ENCODE assay signal across 10 cellular contexts in genomic region chr15:95620934-95621579, GRCh38.
DNase-seq lines count a peak whose midpoint lies in the region; ATAC-seq and TF ChIP-seq lines count a peak whose summit lies in the region.
"Had no signal": no experiment of that assay in that cellular context is flagged by ENCODE, and none has a peak within 500 bp of the region (broad histone marks: within the 10 kb centered on the region; RNA-seq: fewer than 3 reads in every experiment).

No MANE protein-coding gene starts in this region.

- no peak for DNase-seq in activated naive CD4-positive, alpha-beta T cell (lab: John Stamatoyannopoulos, UW)
- peak; percentile 25 for DNase-seq in astrocyte of the spinal cord (ENCODE audit: low read depth, low spot score)
- DNase-seq in stimulated activated effector memory CD8-positive, alpha-beta T cell treated with anti-CD3 and anti-CD28 coated beads, Interleukin-12 subunit alpha, Interleukin-12 subunit beta, amount 100 ng/mL, for 72 hours (ENCODE audit: low spot score in 2 of 2) = peak in 1 of 2 donors; percentile 50
- no peak for DNase-seq in NCI-H2029 (lab: John Stamatoyannopoulos, UW)
- DNase-seq: NCI-H1105 treated with DMSO at 0.1 percent for 48 hours, retina had no signal

- in situ Hi-C loops in astrocyte of the spinal cord (cut with HindIII; ENCODE audit: low sequenced_read_pairs) = no loop called here

- peak overlapping the region; percentile 31 for H3K4me3 Mint-ChIP-seq in activated naive CD4-positive, alpha-beta T cell treated with anti-CD3 and anti-CD28 coated beads, Interleukin-2, amount 50 U/mL, for 24 hours
- H3K4me3 Mint-ChIP-seq in stimulated activated effector memory CD8-positive, alpha-beta T cell treated with anti-CD3 and anti-CD28 coated beads, Interleukin-12 subunit alpha, Interleukin-12 subunit beta, amount 100 ng/mL, for 72 hours = no peak overlapping the region

- peaks cover 8% of the 10 kb centered on the region for H3K36me3 Mint-ChIP-seq in activated naive CD4-positive, alpha-beta T cell treated with anti-CD3 and anti-CD28 coated beads, Interleukin-2, amount 50 U/mL, for 24 hours
- H3K36me3 Mint-ChIP-seq in stimulated activated effector memory CD8-positive, alpha-beta T cell treated with anti-CD3 and anti-CD28 coated beads, Interleukin-12 subunit alpha, Interleukin-12 subunit beta, amount 100 ng/mL, for 72 hours = no peaks in the 10 kb centered on the region

- H3K4me3 ChIP-seq in astrocyte of the spinal cord (ENCODE audit: low read depth, low read length) = no peak overlapping the region

- H3K27ac Mint-ChIP-seq in activated naive CD4-positive, alpha-beta T cell treated with anti-CD3 and anti-CD28 coated beads, Interleukin-2, amount 50 U/mL, for 24 hours = peak overlapping the region; percentile 19
- H3K27ac Mint-ChIP-seq in stimulated activated effector memory CD8-positive, alpha-beta T cell treated with anti-CD3 and anti-CD28 coated beads, Interleukin-12 subunit alpha, Interleukin-12 subunit beta, amount 100 ng/mL, for 72 hours = no peak overlapping the region

- peaks cover 14% of the 10 kb centered on the region for H3K4me1 Mint-ChIP-seq in activated naive CD4-positive, alpha-beta T cell treated with anti-CD3 and anti-CD28 coated beads, Interleukin-2, amount 50 U/mL, for 24 hours
- peaks cover 7% of the 10 kb centered on the region for H3K4me1 Mint-ChIP-seq in stimulated activated effector memory CD8-positive, alpha-beta T cell treated with anti-CD3 and anti-CD28 coated beads, Interleukin-12 subunit alpha, Interleukin-12 subunit beta, amount 100 ng/mL, for 72 hours

- no peaks in the 10 kb centered on the region for H3K27me3 Mint-ChIP-seq in activated naive CD4-positive, alpha-beta T cell treated with anti-CD3 and anti-CD28 coated beads, Interleukin-2, amount 50 U/mL, for 24 hours

- peak; percentile 81 for ATAC-seq in HG03432 (IDR thresholded peaks at IDR 0.05; ENCODE audit: unreplicated experiment)
- peak; percentile 75 for ATAC-seq in stimulated activated effector memory CD8-positive, alpha-beta T cell treated with anti-CD3 and anti-CD28 coated beads, Interleukin-12 subunit alpha, Interleukin-12 subunit beta, amount 100 ng/mL, for 72 hours
- ATAC-seq in GM21576 (IDR thresholded peaks at IDR 0.05; ENCODE audit: unreplicated experiment) = no peak
- no peak for ATAC-seq in GM21619 (IDR thresholded peaks at IDR 0.05; ENCODE audit: unreplicated experiment)

- no peak for TF ChIP-seq CTCF in astrocyte of the spinal cord (IDR thresholded peaks at IDR 0.05; ENCODE audit: low read depth, low read length)

- H3K9me3 Mint-ChIP-seq in activated naive CD4-positive, alpha-beta T cell treated with anti-CD3 and anti-CD28 coated beads, Interleukin-2, amount 50 U/mL, for 24 hours = peaks cover 15% of the 10 kb centered on the region
- peaks cover 11% of the 10 kb centered on the region for H3K9me3 Mint-ChIP-seq in stimulated activated effector memory CD8-positive, alpha-beta T cell treated with anti-CD3 and anti-CD28 coated beads, Interleukin-12 subunit alpha, Interleukin-12 subunit beta, amount 100 ng/mL, for 72 hours

Comparison
In these comparisons a context has a peak if more than half of its experiments do, and no peak if none do; other contexts are left out.
1. ATAC-seq: peak in HG03432 (single experiment) and stimulated activated effector memory CD8-positive, alpha-beta T cell treated with anti-CD3 and anti-CD28 coated beads, Interleukin-12 subunit alpha, Interleukin-12 subunit beta, amount 100 ng/mL, for 72 hours (single experiment); none in GM21576 (single experiment) and GM21619 (single experiment).